1 cellular context compared by ENCODE assay signal in genomic region chr5:62208218-62208852, GRCh38.
TF ChIP-seq lines count a peak whose summit lies in the region.

No MANE protein-coding gene starts in this region.

TF ChIP-seq in HepG2, 621 proteins besides CTCF, POLR2A, EP300 and RAD21 (continued from another document and continues in another):
- TF ChIP-seq ZZZ3 (CRISPR knock-in tag; IDR thresholded peaks at IDR 0.05; ENCODE audit: borderline replicate concordance), result no peak
- TF ChIP-seq NR2F1 (CRISPR knock-in tag; IDR thresholded peaks at IDR 0.05), result no peak
- TF ChIP-seq WIZ (CRISPR knock-in tag; IDR thresholded peaks at IDR 0.05), result no peak
- TF ChIP-seq TFDP1 (CRISPR knock-in tag; IDR thresholded peaks at IDR 0.05; ENCODE audit: borderline replicate concordance), result no peak
- TF ChIP-seq ZSCAN31 (CRISPR knock-in tag; IDR thresholded peaks at IDR 0.05; ENCODE audit: low read depth), result no peak
- no peak for TF ChIP-seq MYNN (CRISPR knock-in tag; IDR thresholded peaks at IDR 0.05; ENCODE audit: low read depth)
- TF ChIP-seq FOSL1 (CRISPR knock-in tag; IDR thresholded peaks at IDR 0.05; ENCODE audit: borderline replicate concordance), result no peak
- no peak for TF ChIP-seq NFKBIZ (CRISPR knock-in tag; IDR thresholded peaks at IDR 0.05)
- no peak for TF ChIP-seq ZNF33A (CRISPR knock-in tag; IDR thresholded peaks at IDR 0.05; ENCODE audit: borderline replicate concordance)
- TF ChIP-seq ZNF101 (CRISPR knock-in tag; IDR thresholded peaks at IDR 0.05; ENCODE audit: borderline replicate concordance, low read depth), result no peak
- TF ChIP-seq ZBTB14 (CRISPR knock-in tag; IDR thresholded peaks at IDR 0.05), result no peak
- TF ChIP-seq MIER2 (CRISPR knock-in tag; IDR thresholded peaks at IDR 0.05), result no peak
- TF ChIP-seq SIX1 (CRISPR knock-in tag; IDR thresholded peaks at IDR 0.05; ENCODE audit: borderline replicate concordance), result no peak
- TF ChIP-seq ZNF18 (CRISPR knock-in tag; IDR thresholded peaks at IDR 0.05; ENCODE audit: insufficient replicate concordance), result no peak
- no peak for TF ChIP-seq TGIF2 (CRISPR knock-in tag; IDR thresholded peaks at IDR 0.05)
- no peak for TF ChIP-seq CC2D1A (CRISPR knock-in tag; IDR thresholded peaks at IDR 0.05)
- TF ChIP-seq ZC3H13 (CRISPR knock-in tag; IDR thresholded peaks at IDR 0.05), result no peak
- no peak for TF ChIP-seq DRAP1 (CRISPR knock-in tag; IDR thresholded peaks at IDR 0.05)
- TF ChIP-seq ZNF549 (CRISPR knock-in tag; IDR thresholded peaks at IDR 0.05), result no peak
- no peak for TF ChIP-seq STAT6 (CRISPR knock-in tag; IDR thresholded peaks at IDR 0.05; ENCODE audit: borderline replicate concordance)
- no peak for TF ChIP-seq RAD51 (IDR thresholded peaks at IDR 0.05; ENCODE audit: borderline replicate concordance)
- peak; percentile 74 for TF ChIP-seq NCOA2 (CRISPR knock-in tag; IDR thresholded peaks at IDR 0.05)
- TF ChIP-seq BRF2 (CRISPR knock-in tag; IDR thresholded peaks at IDR 0.05), result no peak
- TF ChIP-seq MTA3 (CRISPR knock-in tag; IDR thresholded peaks at IDR 0.05), result no peak
- no peak for TF ChIP-seq ZXDC (CRISPR knock-in tag; IDR thresholded peaks at IDR 0.05)
- peak; percentile 31 for TF ChIP-seq TEAD3 (CRISPR knock-in tag; optimal IDR thresholded peaks at IDR 0.05; ENCODE audit: borderline replicate concordance)
- no peak for TF ChIP-seq HDAC6 (IDR thresholded peaks at IDR 0.05; ENCODE audit: low read depth, low read length)
- TF ChIP-seq HOXA9 (CRISPR knock-in tag; IDR thresholded peaks at IDR 0.05; ENCODE audit: borderline replicate concordance), result no peak
- no peak for TF ChIP-seq TP53 (CRISPR knock-in tag; conservative IDR thresholded peaks at IDR 0.05)
- no peak for TF ChIP-seq ARNTL (CRISPR knock-in tag; IDR thresholded peaks at IDR 0.05)
- TF ChIP-seq ZNF383 (CRISPR knock-in tag; IDR thresholded peaks at IDR 0.05; ENCODE audit: borderline replicate concordance), result no peak
- no peak for TF ChIP-seq SP4 (CRISPR knock-in tag; IDR thresholded peaks at IDR 0.05)
- TF ChIP-seq FOXA1 (IDR thresholded peaks at IDR 0.05), result no peak
- TF ChIP-seq FOXA1 (CRISPR knock-in tag; IDR thresholded peaks at IDR 0.05), result peak; percentile 43; the same call in 1 of the 2 replicates
- TF ChIP-seq ESRRA (CRISPR knock-in tag; IDR thresholded peaks at IDR 0.05; ENCODE audit: low read depth), result no peak
- TF ChIP-seq TBP (CRISPR knock-in tag; IDR thresholded peaks at IDR 0.05), result no peak
- no peak for TF ChIP-seq RBFOX2 (IDR thresholded peaks at IDR 0.05; ENCODE audit: low read depth, low read length)
- TF ChIP-seq HBP1 (CRISPR knock-in tag; IDR thresholded peaks at IDR 0.05; ENCODE audit: low read depth), result no peak
- no peak for TF ChIP-seq ZBTB42 (CRISPR knock-in tag; IDR thresholded peaks at IDR 0.05)
- TF ChIP-seq SATB2 (CRISPR knock-in tag; IDR thresholded peaks at IDR 0.05), result no peak
- TF ChIP-seq E2F5 (CRISPR knock-in tag; conservative IDR thresholded peaks at IDR 0.05), result no peak
- TF ChIP-seq PAXIP1 (CRISPR knock-in tag; conservative IDR thresholded peaks at IDR 0.05), result peak; percentile 60
- TF ChIP-seq BCL3 (CRISPR knock-in tag; IDR thresholded peaks at IDR 0.05), result no peak
- no peak for TF ChIP-seq NFIB (CRISPR knock-in tag; IDR thresholded peaks at IDR 0.05; ENCODE audit: borderline replicate concordance)
- TF ChIP-seq ZNF337 (CRISPR knock-in tag; IDR thresholded peaks at IDR 0.05; ENCODE audit: borderline replicate concordance, low read depth), result no peak
- no peak for TF ChIP-seq ZNF513 (CRISPR knock-in tag; conservative IDR thresholded peaks at IDR 0.05)
- TF ChIP-seq ZNF747 (CRISPR knock-in tag; IDR thresholded peaks at IDR 0.05; ENCODE audit: borderline replicate concordance), result no peak
